9 cellular contexts compared by ENCODE assay signal in genomic region chr4:1347410-1347864, GRCh38. TPM values are rescaled to one million over a fixed set of nuclear protein-coding genes. Genes with fewer than 3 reads are reported as not detected.
DNase-seq lines count a peak whose midpoint lies in the region; ATAC-seq, FAIRE-seq and TF ChIP-seq lines count a peak whose summit lies in the region.
"Had no signal": no experiment of that assay in that cellular context is flagged by ENCODE, and none has a peak within 500 bp of the region (broad histone marks: within the 10 kb centered on the region; RNA-seq: fewer than 3 reads in every experiment).

No MANE protein-coding gene starts in this region.

- DNase-seq in AG10803 (ENCODE audit: low read depth) (peak; percentile 86), NCI-H774 (lab: John Stamatoyannopoulos, UW) (peak; percentile 48), frontal cortex (ENCODE audit: low spot score in 2 of 2) (peak; percentile 60 to 64), upper lobe of right lung (peak; percentile 90)
- peak; percentile 80 for DNase-seq in activated effector memory CD4-positive, alpha-beta T cell treated with anti-CD3 and anti-CD28 coated beads, Interleukin-2, amount 50 U/mL, for 16 hours

- no peaks in the 10 kb centered on the region for H3K27me3 ChIP-seq in neuron (ENCODE audit: insufficient read depth, low read length)
- no peaks in the 10 kb centered on the region for H3K27me3 ChIP-seq in upper lobe of right lung

- H3K9me3 ChIP-seq in neuron (ENCODE audit: low read length) (no peaks in the 10 kb centered on the region), upper lobe of right lung (no peaks in the 10 kb centered on the region)

- ATAC-seq in GM18519 (IDR thresholded peaks at IDR 0.05; ENCODE audit: low FRiP score, unreplicated experiment) (peak; percentile 23), HG03025 (IDR thresholded peaks at IDR 0.05; ENCODE audit: low FRiP score, unreplicated experiment) (peak; percentile 24), upper lobe of right lung (peak; percentile 49)

- no peak for FAIRE-seq in frontal cortex (lab: Jason Lieb, UNC)

- H3K4me1 ChIP-seq in neuron (ENCODE audit: insufficient read depth, low read length) (peaks cover 19% of the 10 kb centered on the region), upper lobe of right lung (peaks cover 31% of the 10 kb centered on the region)

- H3K36me3 ChIP-seq in neuron (ENCODE audit: insufficient read depth, low read length) (peaks cover 11% of the 10 kb centered on the region), upper lobe of right lung (peaks cover 13% of the 10 kb centered on the region)

- H2AFZ ChIP-seq in neuron (ENCODE audit: low read depth, low read length): no peak overlapping the region

- H3K27ac ChIP-seq in upper lobe of right lung: peak overlapping the region; percentile 98

- intact Hi-C loops in upper lobe of right lung (cut with DNase I): loop anchor here (10.0 kb wide), 1 partner anchor 93 kb away; no protein-coding TSS in a partner anchor

- no peak for TF ChIP-seq CTCF in AG10803 (conservative IDR thresholded peaks at IDR 0.05; ENCODE audit: low read length)
- no peak for TF ChIP-seq CTCF in upper lobe of right lung (IDR thresholded peaks at IDR 0.05)

- H3K4me3 ChIP-seq in AG10803 (ENCODE audit: low read length) (peak overlapping the region; percentile 51), neuron (ENCODE audit: low read length) (peak overlapping the region; percentile 65), upper lobe of right lung (peak overlapping the region; percentile 70)

RNA-seq across cellular contexts. Expression of gene UVSSA, which starts 0.4 kb away (rescaled TPM):
- total RNA-seq in frontal cortex (5.3 TPM), upper lobe of right lung (28.3 TPM)

RNA-seq across cellular contexts. Expression of gene MAEA, which starts 57.7 kb away (rescaled TPM):
- total RNA-seq in frontal cortex (31.4 TPM), upper lobe of right lung (63.2 TPM)

RNA-seq across cellular contexts. Expression of gene NKX1-1, which starts 58.8 kb away (rescaled TPM):
- not detected for total RNA-seq in frontal cortex
- not detected for total RNA-seq in upper lobe of right lung
- total RNA-seq: activated CD8-positive, alpha-beta memory T cell treated with anti-CD3 and anti-CD28 coated beads for 36 hours had no signal

Comparison
In these comparisons a context has a peak if more than half of its experiments do, and no peak if none do; other contexts are left out.
1. Peak in every context shown above with its lines: DNase-seq, ATAC-seq, H3K4me3 ChIP-seq and H3K27ac ChIP-seq.